ENCODE assay signal across 13 cellular contexts in the genomic region with DNA sequence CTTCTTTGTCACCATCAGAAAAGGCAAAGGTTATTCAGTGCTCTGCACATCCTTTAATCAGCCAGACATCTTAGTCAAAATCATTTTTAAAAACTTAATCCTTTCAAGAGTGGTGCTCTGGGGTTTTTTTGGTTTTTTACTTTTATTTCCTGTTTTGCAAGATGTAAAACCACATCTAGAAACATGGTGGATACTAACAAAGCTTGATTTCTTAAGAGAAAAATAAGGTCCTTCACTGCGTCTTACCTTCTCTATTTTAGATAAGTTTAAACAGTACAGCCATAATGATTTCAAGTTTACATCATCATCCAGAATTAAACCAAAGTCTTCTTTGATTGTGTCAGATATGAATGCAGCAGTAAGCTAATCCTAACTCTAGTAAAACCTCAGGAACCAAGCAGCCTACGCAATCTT. TPM values are rescaled to one million over a fixed set of nuclear protein-coding genes. Genes with fewer than 3 reads are reported as not detected.
DNase-seq lines count a peak whose midpoint lies in the region; ATAC-seq and TF ChIP-seq lines count a peak whose summit lies in the region.
"Had no signal": no experiment of that assay in that cellular context is flagged by ENCODE, and none has a peak within 500 bp of the region (broad histone marks: within the 10 kb centered on the region; RNA-seq: fewer than 3 reads in every experiment).

No MANE protein-coding gene starts in this region.

- peak overlapping the region; percentile 78 for H3K4me3 Mint-ChIP-seq in activated CD4-positive, alpha-beta T cell treated with anti-CD3 and anti-CD28 coated beads, Interleukin-2, amount 10 ng/mL, durations not matched to agents 24 days and 14 days
- H3K4me3 Mint-ChIP-seq in stimulated activated memory B cell treated with anti-CD40 and anti-IgM and Interleukin-4, amounts not matched to agents 10 μg/mL and 1 μg/mL and 100 μg/mL, for 72 hours, result peak overlapping the region; percentile 61

- no peaks in the 10 kb centered on the region for H3K9me3 Mint-ChIP-seq in activated CD4-positive, alpha-beta T cell treated with anti-CD3 and anti-CD28 coated beads, Interleukin-2, amount 10 ng/mL, durations not matched to agents 24 days and 14 days
- H3K9me3 Mint-ChIP-seq in stimulated activated memory B cell treated with anti-CD40 and anti-IgM and Interleukin-4, amounts not matched to agents 10 μg/mL and 1 μg/mL and 100 μg/mL, for 72 hours, result no peaks in the 10 kb centered on the region

- TF ChIP-seq POLR2A in GM18505 (IDR thresholded peaks at IDR 0.05; ENCODE audit: borderline replicate concordance, extremely low read depth, insufficient read depth, insufficient read length), result no peak

- H3K4me3 ChIP-seq in RWPE2 (ENCODE audit: severe bottlenecking), result no peak overlapping the region
- H3K4me3 ChIP-seq in effector memory CD4-positive, alpha-beta T cell (ENCODE audit: insufficient read depth, low read depth, low read length, poor library complexity, severe bottlenecking), result peak overlapping the region; percentile 33
- H3K4me3 ChIP-seq: upper lobe of right lung had no signal

- H3K36me3 ChIP-seq in RWPE2 (ENCODE audit: low read depth), result peaks cover 43% of the 10 kb centered on the region
- H3K36me3 ChIP-seq in effector memory CD4-positive, alpha-beta T cell (ENCODE audit: control insufficient read depth, insufficient read depth, low read length), result no peaks in the 10 kb centered on the region
- H3K36me3 ChIP-seq: upper lobe of right lung had no signal

- H3K4me1 Mint-ChIP-seq in activated CD4-positive, alpha-beta T cell treated with anti-CD3 and anti-CD28 coated beads, Interleukin-2, amount 10 ng/mL, durations not matched to agents 24 days and 14 days, result peaks cover 72% of the 10 kb centered on the region
- peaks cover 92% of the 10 kb centered on the region for H3K4me1 Mint-ChIP-seq in stimulated activated memory B cell treated with anti-CD40 and anti-IgM and Interleukin-4, amounts not matched to agents 10 μg/mL and 1 μg/mL and 100 μg/mL, for 72 hours

- H3K27ac Mint-ChIP-seq in activated CD4-positive, alpha-beta T cell treated with anti-CD3 and anti-CD28 coated beads, Interleukin-2, amount 10 ng/mL, durations not matched to agents 24 days and 14 days, result peak overlapping the region; percentile 90
- peak overlapping the region; percentile 85 for H3K27ac Mint-ChIP-seq in stimulated activated memory B cell treated with anti-CD40 and anti-IgM and Interleukin-4, amounts not matched to agents 10 μg/mL and 1 μg/mL and 100 μg/mL, for 72 hours

- no peaks in the 10 kb centered on the region for H3K9me3 ChIP-seq in RWPE2 (ENCODE audit: severe bottlenecking)
- no peaks in the 10 kb centered on the region for H3K9me3 ChIP-seq in effector memory CD4-positive, alpha-beta T cell (ENCODE audit: control insufficient read depth, low read length)
- H3K9me3 ChIP-seq: upper lobe of right lung had no signal

- peak; percentile 72 for DNase-seq in activated CD4-positive, alpha-beta T cell treated with anti-CD3 and anti-CD28 coated beads, Interleukin-2, amount 10 ng/mL, durations not matched to agents 24 days and 14 days
- DNase-seq in activated CD4-positive, alpha-beta T cell treated with anti-CD3 and anti-CD28 coated beads, Interleukin-2, amount 50 U/mL, for 4 hours, result no peak
- DNase-seq in RWPE2 (ENCODE audit: low spot score) (no peak), cardiac septum (ENCODE audit: low spot score) (no peak)
- DNase-seq in effector memory CD4-positive, alpha-beta T cell, result no peak
- DNase-seq: KG1, left cardiac atrium, NCI-H226, upper lobe of right lung had no signal

- peaks cover 34% of the 10 kb centered on the region for H3K36me3 Mint-ChIP-seq in activated CD4-positive, alpha-beta T cell treated with anti-CD3 and anti-CD28 coated beads, Interleukin-2, amount 10 ng/mL, durations not matched to agents 24 days and 14 days (ENCODE audit: low read depth)
- H3K36me3 Mint-ChIP-seq in stimulated activated memory B cell treated with anti-CD40 and anti-IgM and Interleukin-4, amounts not matched to agents 10 μg/mL and 1 μg/mL and 100 μg/mL, for 72 hours, result peaks cover 28% of the 10 kb centered on the region

- no peaks in the 10 kb centered on the region for H3K27me3 ChIP-seq in RWPE2 (ENCODE audit: insufficient read depth, poor library complexity, severe bottlenecking)
- H3K27me3 ChIP-seq in effector memory CD4-positive, alpha-beta T cell (replicated peaks; ENCODE audit: control insufficient read depth, insufficient read depth, low read length, poor library complexity, severe bottlenecking), result no peaks in the 10 kb centered on the region
- H3K27me3 ChIP-seq: upper lobe of right lung had no signal

- H3K27me3 Mint-ChIP-seq in activated CD4-positive, alpha-beta T cell treated with anti-CD3 and anti-CD28 coated beads, Interleukin-2, amount 10 ng/mL, durations not matched to agents 24 days and 14 days, result no peaks in the 10 kb centered on the region
- no peaks in the 10 kb centered on the region for H3K27me3 Mint-ChIP-seq in stimulated activated memory B cell treated with anti-CD40 and anti-IgM and Interleukin-4, amounts not matched to agents 10 μg/mL and 1 μg/mL and 100 μg/mL, for 72 hours

- no peak for ATAC-seq in RWPE2 (ENCODE audit: low read depth)
- ATAC-seq in stimulated activated memory B cell treated with anti-CD40 and anti-IgM and Interleukin-4, amounts not matched to agents 10 μg/mL and 1 μg/mL and 100 μg/mL, for 72 hours, result no peak
- ATAC-seq in HG03565 (IDR thresholded peaks at IDR 0.05; ENCODE audit: unreplicated experiment), result no peak
- ATAC-seq in GM18505 (IDR thresholded peaks at IDR 0.05; ENCODE audit: unreplicated experiment), result no peak
- ATAC-seq: left cardiac atrium, upper lobe of right lung had no signal

- TF ChIP-seq CTCF in RWPE2 (IDR thresholded peaks at IDR 0.05; ENCODE audit: poor library complexity, severe bottlenecking), result no peak

- H3K27ac ChIP-seq in RWPE2 (ENCODE audit: poor library complexity, severe bottlenecking), result peak overlapping the region; percentile 88
- H3K27ac ChIP-seq in effector memory CD4-positive, alpha-beta T cell (ENCODE audit: insufficient read depth, low read length, poor library complexity, severe bottlenecking), result peak overlapping the region; percentile 68
- H3K27ac ChIP-seq: parathyroid adenoma, upper lobe of right lung had no signal

- peaks cover 86% of the 10 kb centered on the region for H3K4me1 ChIP-seq in RWPE2 (ENCODE audit: insufficient read depth, poor library complexity, severe bottlenecking)
- H3K4me1 ChIP-seq in effector memory CD4-positive, alpha-beta T cell (ENCODE audit: control insufficient read depth, insufficient read depth, low read length, poor library complexity, severe bottlenecking), result peaks cover 81% of the 10 kb centered on the region

- intact Hi-C loops in activated CD4-positive, alpha-beta T cell treated with anti-CD3 and anti-CD28 coated beads, Interleukin-2, amount 10 ng/mL, durations not matched to agents 24 days and 14 days (cut with micrococcal nuclease), result loop anchor here (2.0 kb wide), 2 partner anchors 43 to 75 kb away; no protein-coding TSS in a partner anchor
- intact Hi-C loops in cardiac septum (cut with DNase I), result no loop called here

RNA-seq across cellular contexts. Expression of gene ANKRD11, which starts 6.3 kb away (rescaled TPM):
- total RNA-seq in activated CD4-positive, alpha-beta T cell treated with anti-CD3 and anti-CD28 coated beads, Interleukin-2, amount 10 ng/mL, durations not matched to agents 24 days and 14 days, result 152 TPM in 2 replicates
- total RNA-seq in cardiac septum, result 77.9 TPM

RNA-seq across cellular contexts. Expression of gene SPG7, which starts 24.1 kb away (rescaled TPM):
- total RNA-seq in activated CD4-positive, alpha-beta T cell treated with anti-CD3 and anti-CD28 coated beads, Interleukin-2, amount 10 ng/mL, durations not matched to agents 24 days and 14 days, result 109 and 110 TPM in 2 replicates
- total RNA-seq in cardiac septum, result 89.5 TPM
